12 cellular contexts compared by ENCODE assay signal in the genomic region with DNA sequence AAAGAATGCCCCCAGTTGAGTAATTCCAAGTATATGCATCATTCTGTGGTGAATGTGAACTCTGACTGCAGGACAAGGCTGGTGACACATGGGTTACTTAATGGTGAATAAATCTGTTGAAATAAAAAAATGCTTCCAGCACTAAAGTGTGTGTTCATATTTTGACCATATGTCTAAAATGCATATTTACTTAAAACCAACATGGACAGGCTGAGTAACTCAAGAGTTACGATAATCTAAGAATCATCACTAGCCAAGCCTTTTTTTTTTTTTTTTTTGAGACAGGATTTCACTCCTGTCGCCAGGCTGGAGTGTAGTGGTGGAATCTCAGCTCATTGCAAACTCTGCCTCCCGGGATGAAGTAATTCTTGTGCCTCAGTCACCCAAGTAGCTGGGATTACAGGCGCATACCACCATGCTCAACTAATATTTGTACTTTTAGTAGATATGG. TPM values are rescaled to one million over a fixed set of nuclear protein-coding genes. Genes with fewer than 3 reads are reported as not detected.
A peak's percentile ranks its signal among the peaks of the same experiment; 100 is the strongest.
DNase-seq lines count a peak whose midpoint lies in the region; ATAC-seq, FAIRE-seq and TF ChIP-seq lines count a peak whose summit lies in the region.
"Had no signal": no experiment of that assay in that cellular context is flagged by ENCODE, and none has a peak within 500 bp of the region (broad histone marks: within the 10 kb centered on the region; RNA-seq: fewer than 3 reads in every experiment).

No MANE protein-coding gene starts in this region.

- no peaks in the 10 kb centered on the region for H3K36me3 ChIP-seq in keratinocyte (ENCODE audit: control insufficient read depth in 2 of 2, extremely low read depth in 1 of 2, insufficient read depth in 2 of 2, low read length in 2 of 2)
- H3K36me3 ChIP-seq: BLaER1, upper lobe of right lung had no signal

- H4K20me1 ChIP-seq in keratinocyte (ENCODE audit: control insufficient read depth, extremely low read depth, insufficient read depth, low read length), result no peaks in the 10 kb centered on the region
- H4K20me1 ChIP-seq: BLaER1 had no signal

- ATAC-seq in GM21737 (IDR thresholded peaks at IDR 0.05; ENCODE audit: unreplicated experiment), result no peak
- ATAC-seq: upper lobe of right lung had no signal

- dilution Hi-C loops in keratinocyte (cut with MboI; ENCODE audit: extremely low pct_ligation_motif_present, low sequenced_read_pairs), result no loop called here

- peak; percentile 83 for DNase-seq in AG08395 (ENCODE audit: low spot score)
- peak; percentile 92 for DNase-seq in HT1080 (ENCODE audit: low read depth)
- peak; percentile 89 for DNase-seq in astrocyte of the spinal cord (ENCODE audit: low read depth, low spot score)
- DNase-seq in keratinocyte (ENCODE audit: low read depth, low spot score), result peak; percentile 15
- no peak for DNase-seq in NCI-H2081 (lab: John Stamatoyannopoulos, UW)
- no peak for DNase-seq in DMS114 treated with DMSO at 0.1 percent for 48 hours (lab: John Stamatoyannopoulos, UW; ENCODE audit: unreplicated experiment)
- DNase-seq in GM19239 (ENCODE audit: insufficient read length, low spot score), result no peak
- DNase-seq: caudate nucleus, upper lobe of right lung had no signal

- H3K79me2 ChIP-seq in keratinocyte (ENCODE audit: control insufficient read depth, insufficient read depth, low read length), result no peaks in the 10 kb centered on the region

- H3K9me1 ChIP-seq in keratinocyte (ENCODE audit: control insufficient read depth, extremely low read depth, insufficient read depth, low read length), result no peaks in the 10 kb centered on the region

- H3K4me3 ChIP-seq in astrocyte of the spinal cord (ENCODE audit: low read depth, low read length) (no peak overlapping the region), keratinocyte (ENCODE audit: control insufficient read depth in 2 of 3, extremely low read depth in 1 of 3, insufficient read depth in 2 of 3, low read depth in 1 of 3, low read length in 3 of 3) (no peak overlapping the region)
- H3K4me3 ChIP-seq: BLaER1, upper lobe of right lung had no signal

- TF ChIP-seq CTCF in astrocyte of the spinal cord (IDR thresholded peaks at IDR 0.05; ENCODE audit: low read depth, low read length), result no peak
- TF ChIP-seq CTCF in keratinocyte (optimal IDR thresholded peaks at IDR 0.05 in 1 of 3, IDR thresholded peaks at IDR 0.05 in 1 of 3, conservative IDR thresholded peaks at IDR 0.05 in 1 of 3; ENCODE audit: extremely low read depth in 1 of 3, insufficient read depth in 2 of 3, low read length in 3 of 3), result no peak

- H3K27me3 ChIP-seq in keratinocyte (ENCODE audit: control insufficient read depth, extremely low read depth, insufficient read depth, low read length), result no peaks in the 10 kb centered on the region
- H3K27me3 ChIP-seq: BLaER1, upper lobe of right lung had no signal

- H3K4me2 ChIP-seq in keratinocyte (ENCODE audit: control insufficient read depth, extremely low read depth, insufficient read depth, low read depth, low read length), result no peak overlapping the region
- H3K4me2 ChIP-seq: BLaER1 had no signal

- H2AFZ ChIP-seq in keratinocyte (ENCODE audit: control insufficient read depth, low read length), result no peak overlapping the region

- no peak overlapping the region for H3K27ac ChIP-seq in keratinocyte (ENCODE audit: control insufficient read depth, insufficient read depth, low read length)
- H3K27ac ChIP-seq: BLaER1, upper lobe of right lung had no signal

- H3K9me3 ChIP-seq in keratinocyte (ENCODE audit: control insufficient read depth, low read depth, low read length), result no peaks in the 10 kb centered on the region
- H3K9me3 ChIP-seq: upper lobe of right lung had no signal

- FAIRE-seq in keratinocyte (lab: Jason Lieb, UNC) (no peak), GM19239 (lab: Jason Lieb, UNC) (no peak)
- FAIRE-seq: G401.6 had no signal

- no peak overlapping the region for H3K9ac ChIP-seq in keratinocyte (ENCODE audit: control insufficient read depth, extremely low read depth, insufficient read depth, low read length)
- H3K9ac ChIP-seq: BLaER1 had no signal

- peaks cover 18% of the 10 kb centered on the region for H3K4me1 ChIP-seq in keratinocyte (ENCODE audit: control insufficient read depth, extremely low read depth, insufficient read depth, low read length)
- H3K4me1 ChIP-seq: BLaER1 had no signal

- in situ Hi-C loops in astrocyte of the spinal cord (cut with HindIII; ENCODE audit: low sequenced_read_pairs), result no loop called here

RNA-seq across cellular contexts. Expression of gene CCBE1, which starts 47.1 kb away (rescaled TPM):
- total RNA-seq in HT1080 (2014; rRNA removed; shearing (Covaris generic)), result 22.0 and 31.1 TPM in 2 replicates
- 29.4 and 31.8 TPM in 2 replicates for polyA plus RNA-seq in HT1080 (2015; cell fraction: cytosol; rRNA removed)
- 45.6 and 47.9 TPM in 2 replicates for polyA plus RNA-seq in HT1080 (2015; cell fraction: nucleus; rRNA removed)
- polyA plus RNA-seq in keratinocyte, result 12.9 to 26.6 TPM (median 20.1 TPM) in 3 replicates
- polyA plus RNA-seq in keratinocyte (2011; ENCODE audit: low read depth), result 0.74 TPM
- 6.8 and 9.6 TPM in 2 replicates for polyA plus RNA-seq in keratinocyte (2011; cell fraction: cytosol; rRNA removed)
- polyA plus RNA-seq in keratinocyte (2011; cell fraction: nucleus; rRNA removed), result 14.8 and 15.8 TPM in 2 replicates
- polyA plus RNA-seq in keratinocyte (2012; ENCODE audit: low replicate concordance), result 2.0 and 22.9 TPM in 2 replicates
- polyA minus RNA-seq in keratinocyte, result 16.6 to 28.4 TPM (median 25.3 TPM) in 3 replicates
- polyA minus RNA-seq in keratinocyte (2011; cell fraction: cytosol; rRNA and poly(A)+ RNA removed), result 4.8 TPM
- 5.8 and 21.3 TPM in 2 replicates for polyA minus RNA-seq in keratinocyte (2011; cell fraction: nucleus; rRNA and poly(A)+ RNA removed)

Comparison
In these comparisons a context has a peak if more than half of its experiments do, and no peak if none do; other contexts are left out.
1. DNase-seq: peak in AG08395 (single experiment), HT1080 (single experiment), astrocyte of the spinal cord (single experiment) and keratinocyte (single experiment); none in NCI-H2081 (0 of 2), DMS114 treated with DMSO at 0.1 percent for 48 hours (single experiment) and GM19239 (single experiment).